14 cellular contexts compared by ENCODE assay signal in the genomic region with DNA sequence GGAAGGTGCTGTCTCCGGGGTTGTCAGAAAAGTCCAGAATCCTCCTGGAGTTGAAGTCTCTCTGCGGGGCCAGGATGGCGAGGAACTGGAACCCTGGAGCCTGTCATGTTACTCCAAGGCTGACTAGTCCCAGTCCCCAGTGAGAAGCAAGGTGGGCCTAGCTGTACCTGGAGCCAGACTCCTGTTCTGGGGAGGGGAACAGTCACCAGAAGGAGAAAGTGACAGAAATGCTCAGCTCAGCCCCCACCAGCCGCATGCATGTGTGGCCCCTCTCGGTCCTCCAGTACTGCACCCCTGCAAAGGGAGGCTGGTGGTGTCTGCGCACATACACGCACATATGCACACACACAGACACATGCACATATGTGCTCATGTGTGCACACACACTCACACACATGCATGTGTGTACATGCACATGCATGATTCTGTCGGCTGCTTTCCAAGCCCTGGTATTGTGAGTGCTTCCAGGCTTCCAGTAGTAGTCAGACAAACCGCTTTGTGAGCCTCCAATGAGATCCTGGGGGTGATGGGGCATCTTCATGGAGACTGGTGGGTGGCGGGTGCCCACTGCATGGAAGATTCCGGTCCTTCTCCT.
"Had no signal": no experiment of that assay in that cellular context is flagged by ENCODE, and none has a peak within 500 bp of the region (broad histone marks: within the 10 kb centered on the region; RNA-seq: fewer than 3 reads in every experiment).

No MANE protein-coding gene starts in this region.

- DNase-seq: activated CD4-positive, alpha-beta T cell treated with anti-CD3 and anti-CD28 coated beads, Interleukin-2, amount 50 U/mL, for 48 hours; activated CD4-positive, CD25-positive, alpha-beta regulatory T cell; activated naive CD4-positive, alpha-beta T cell treated with anti-CD3 and anti-CD28 coated beads for 36 hours; hypothalamus; left cardiac atrium; naive thymus-derived CD4-positive, alpha-beta T cell; occipital lobe; stimulated activated CD4-positive, alpha-beta T cell treated with anti-CD3 and anti-CD28 coated beads, Interleukin-4, amount 100 ng/mL, for 24 hours; stimulated activated naive CD8-positive, alpha-beta T cell treated with anti-CD3 and anti-CD28 coated beads, Interleukin-15, amount 100 ng/mL, for 72 hours; T-helper 2 cell had no signal

- FAIRE-seq: TTC549 had no signal

- H3K27ac ChIP-seq: thoracic aorta had no signal

- H3K4me3 ChIP-seq: lung, thoracic aorta had no signal

- H3K27me3 Mint-ChIP-seq: central memory CD8-positive, alpha-beta T cell; stimulated activated naive CD8-positive, alpha-beta T cell treated with anti-CD3 and anti-CD28 coated beads, Interleukin-15, amount 100 ng/mL, for 72 hours had no signal

- H3K4me1 Mint-ChIP-seq: central memory CD8-positive, alpha-beta T cell; naive thymus-derived CD4-positive, alpha-beta T cell; stimulated activated naive CD8-positive, alpha-beta T cell treated with anti-CD3 and anti-CD28 coated beads, Interleukin-15, amount 100 ng/mL, for 72 hours had no signal

- H3K27ac Mint-ChIP-seq: activated naive CD4-positive, alpha-beta T cell treated with anti-CD3 and anti-CD28 coated beads for 36 hours had no signal

- H3K4me3 Mint-ChIP-seq: activated naive CD4-positive, alpha-beta T cell treated with anti-CD3 and anti-CD28 coated beads for 36 hours; central memory CD8-positive, alpha-beta T cell; naive thymus-derived CD4-positive, alpha-beta T cell; stimulated activated naive CD8-positive, alpha-beta T cell treated with anti-CD3 and anti-CD28 coated beads, Interleukin-15, amount 100 ng/mL, for 72 hours had no signal

- H3K36me3 ChIP-seq: thoracic aorta had no signal

- H3K9me3 ChIP-seq: thoracic aorta had no signal

- ATAC-seq: left cardiac atrium; naive thymus-derived CD4-positive, alpha-beta T cell; stimulated activated naive CD8-positive, alpha-beta T cell treated with anti-CD3 and anti-CD28 coated beads, Interleukin-15, amount 100 ng/mL, for 72 hours had no signal
